21 cellular contexts compared by ENCODE assay signal in genomic region chr17:15475620-15476354, GRCh38. TPM values are rescaled to one million over a fixed set of nuclear protein-coding genes. Genes with fewer than 3 reads are reported as not detected.
A peak's percentile ranks its signal among the peaks of the same experiment; 100 is the strongest.
DNase-seq lines count a peak whose midpoint lies in the region; ATAC-seq and TF ChIP-seq lines count a peak whose summit lies in the region.
"Had no signal": no experiment of that assay in that cellular context is flagged by ENCODE, and none has a peak within 500 bp of the region (broad histone marks: within the 10 kb centered on the region; RNA-seq: fewer than 3 reads in every experiment).

No MANE protein-coding gene starts in this region.

- H3K27ac Mint-ChIP-seq in MCF 10A (ENCODE audit: low read depth, unreplicated experiment): no peak overlapping the region
- H3K27ac Mint-ChIP-seq: activated naive CD4-positive, alpha-beta T cell treated with anti-CD3 and anti-CD28 coated beads, Interleukin-2, amount 50 U/mL, for 72 hours; CD4-positive, alpha-beta memory T cell; natural killer cell treated with Interleukin-12 subunit alpha and Interleukin-12 subunit beta and Interleukin-15 and Interleukin-18, amount 100 ng/mL, for 72 hours; WTC11 had no signal

- H3K4me3 ChIP-seq in breast epithelium (no peak overlapping the region), mesenchymal stem cell (ENCODE audit: insufficient read depth in 1 of 2, low read depth in 1 of 2, low read length in 2 of 2) (peak overlapping the region in 1 of 2 experiments; percentile 39), uterus (no peak overlapping the region)

- no peak overlapping the region for H4K91ac ChIP-seq in mesenchymal stem cell (ENCODE audit: low read length)

- CTCF ChIA-PET in MCF 10A (lab: Yijun Ruan, JAX): interaction anchor here (0.6 to 2.6 kb wide), 3 partner anchors 15 to 291 kb away, joined by 3 to 12 read pairs (median 5); no protein-coding TSS in a partner anchor

- H3K36me3 Mint-ChIP-seq in MCF 10A (ENCODE audit: insufficient read depth, unreplicated experiment): peaks cover 5% of the 10 kb centered on the region
- H3K36me3 Mint-ChIP-seq: natural killer cell treated with Interleukin-12 subunit alpha and Interleukin-12 subunit beta and Interleukin-15 and Interleukin-18, amount 100 ng/mL, for 72 hours had no signal

- H3K36me3 ChIP-seq in breast epithelium (no peaks in the 10 kb centered on the region), mesenchymal stem cell (ENCODE audit: control insufficient read depth in 1 of 2, insufficient read depth in 2 of 2, low read depth in 1 of 2, low read length in 2 of 2) (no peaks in the 10 kb centered on the region), uterus (no peaks in the 10 kb centered on the region)

- H2BK5ac ChIP-seq in mesenchymal stem cell (ENCODE audit: low read depth, low read length, poor library complexity, severe bottlenecking): no peak overlapping the region

- H3K4me2 ChIP-seq in mesenchymal stem cell (ENCODE audit: low read length, poor library complexity, severe bottlenecking): peak overlapping the region; percentile 13

- WGBS in mesenchymal stem cell: 95% methylated on average over 8 of the region's 8 CpGs

- intact Hi-C loops in MCF 10A (cut with micrococcal nuclease): no loop called here
- intact Hi-C loops in breast epithelium (cut with DNase I; ENCODE audit: low total_unique reads): no loop called here
- intact Hi-C loops in uterus (cut with DNase I; ENCODE audit: low total_unique reads): no loop called here

- no peak overlapping the region for H2BK120ac ChIP-seq in mesenchymal stem cell (ENCODE audit: low read depth, low read length)

- no peaks in the 10 kb centered on the region for H3K79me1 ChIP-seq in mesenchymal stem cell (replicated peaks; ENCODE audit: low read length, poor library complexity, severe bottlenecking)

- H3K23ac ChIP-seq in mesenchymal stem cell (ENCODE audit: low read length in 2 of 2): no peak overlapping the region

- TF ChIP-seq CTCF in MCF 10A (IDR thresholded peaks at IDR 0.05; ENCODE audit: unreplicated experiment) (no peak), breast epithelium (IDR thresholded peaks at IDR 0.05) (no peak), uterus (IDR thresholded peaks at IDR 0.05) (no peak)

- no peaks in the 10 kb centered on the region for H3K9me3 Mint-ChIP-seq in MCF 10A (ENCODE audit: unreplicated experiment)
- H3K9me3 Mint-ChIP-seq: activated naive CD4-positive, alpha-beta T cell treated with anti-CD3 and anti-CD28 coated beads, Interleukin-2, amount 50 U/mL, for 72 hours; natural killer cell treated with Interleukin-12 subunit alpha and Interleukin-12 subunit beta and Interleukin-15 and Interleukin-18, amount 100 ng/mL, for 72 hours; WTC11 had no signal

- H3K4ac ChIP-seq in mesenchymal stem cell (ENCODE audit: low read depth in 1 of 2, low read length in 2 of 2): no peak overlapping the region

- BruUV-seq in MCF 10A (replicated peaks; lab: Mats Ljungman, UMichigan): no TSS peak

- H2AFZ ChIP-seq in mesenchymal stem cell (ENCODE audit: low read depth, low read length): no peak overlapping the region

- H2BK15ac ChIP-seq in mesenchymal stem cell (ENCODE audit: low read depth, poor library complexity, severe bottlenecking): no peak overlapping the region

- no peak overlapping the region for H3K18ac ChIP-seq in mesenchymal stem cell (ENCODE audit: low read depth in 1 of 2, low read length in 2 of 2)

- no peaks in the 10 kb centered on the region for H3K27me3 ChIP-seq in breast epithelium
- no peaks in the 10 kb centered on the region for H3K27me3 ChIP-seq in mesenchymal stem cell (ENCODE audit: control insufficient read depth in 1 of 2, insufficient read depth in 1 of 2, low read length in 2 of 2)
- no peaks in the 10 kb centered on the region for H3K27me3 ChIP-seq in uterus

- POLR2A ChIA-PET in MCF 10A (lab: Yijun Ruan, JAX): interaction anchor here (0.6 to 1.0 kb wide), 2 partner anchors 13 to 64 kb away, joined by 3 to 6 read pairs; no protein-coding TSS in a partner anchor

- no peak overlapping the region for H3K4me3 Mint-ChIP-seq in MCF 10A (ENCODE audit: unreplicated experiment)
- H3K4me3 Mint-ChIP-seq: CD4-positive, alpha-beta memory T cell; natural killer cell treated with Interleukin-12 subunit alpha and Interleukin-12 subunit beta and Interleukin-15 and Interleukin-18, amount 100 ng/mL, for 72 hours; WTC11 had no signal

- no peak overlapping the region for H2BK12ac ChIP-seq in mesenchymal stem cell (ENCODE audit: low read length in 2 of 2)

- H3K9me3 ChIP-seq in breast epithelium (no peaks in the 10 kb centered on the region), mesenchymal stem cell (ENCODE audit: control insufficient read depth, low read length) (no peaks in the 10 kb centered on the region), uterus (no peaks in the 10 kb centered on the region)

- ATAC-seq in HG02571 (IDR thresholded peaks at IDR 0.05; ENCODE audit: unreplicated experiment): no peak
- no peak for ATAC-seq in GM18505 (IDR thresholded peaks at IDR 0.05; ENCODE audit: unreplicated experiment)
- ATAC-seq: activated naive CD4-positive, alpha-beta T cell treated with anti-CD3 and anti-CD28 coated beads, Interleukin-2, amount 50 U/mL, for 72 hours; left colon; natural killer cell treated with Interleukin-12 subunit alpha and Interleukin-12 subunit beta and Interleukin-15 and Interleukin-18, amount 100 ng/mL, for 72 hours; WTC11 had no signal

- H3K4me1 ChIP-seq in breast epithelium: no peaks in the 10 kb centered on the region
- H3K4me1 ChIP-seq in mesenchymal stem cell (ENCODE audit: control insufficient read depth, insufficient read depth, low read depth, low read length): peaks cover 5% of the 10 kb centered on the region
- H3K4me1 ChIP-seq in uterus: no peaks in the 10 kb centered on the region

- peak; percentile 56 for DNase-seq in MCF 10A (ENCODE audit: unreplicated experiment)
- DNase-seq in breast epithelium (ENCODE audit: low spot score in 2 of 2): no peak
- DNase-seq in fibroblast of gingiva (ENCODE audit: low read depth): peak; percentile 81
- peak; percentile 28 for DNase-seq in mesenchymal stem cell
- DNase-seq in uterus: no peak
- no peak for DNase-seq in DMS53 (lab: John Stamatoyannopoulos, UW)
- DNase-seq: activated CD8-positive, alpha-beta memory T cell treated with anti-CD3 and anti-CD28 coated beads, Interleukin-2, amount 50 U/mL, for 48 hours; CD4-positive, alpha-beta memory T cell; dermis blood vessel endothelial cell; GDM1; KBM-7; left colon; NCI-H1436 treated with DMSO at 0.1 percent for 48 hours; NCI-H524; stimulated activated naive CD4-positive, alpha-beta T cell treated with Interleukin-2 at 50 U/mL for 16 hours had no signal

- peaks cover 16% of the 10 kb centered on the region for H3K4me1 Mint-ChIP-seq in MCF 10A (ENCODE audit: insufficient read depth, unreplicated experiment)

- peak overlapping the region; percentile 47 for H3K9ac ChIP-seq in mesenchymal stem cell (ENCODE audit: low read length)

- H3K27ac ChIP-seq in breast epithelium (peak overlapping the region in 1 of 2 donors; percentile 53), mesenchymal stem cell (ENCODE audit: low read length, poor library complexity, severe bottlenecking) (peak overlapping the region; percentile 61), uterus (peak overlapping the region; percentile 5 to 57)
- H3K27ac ChIP-seq: 22Rv1 had no signal

- H3K14ac ChIP-seq in mesenchymal stem cell (ENCODE audit: low read length in 2 of 2): no peak overlapping the region

- H4K8ac ChIP-seq in mesenchymal stem cell (ENCODE audit: low read length): no peak overlapping the region

- no peaks in the 10 kb centered on the region for H3K27me3 Mint-ChIP-seq in MCF 10A (ENCODE audit: insufficient read depth, unreplicated experiment)
- H3K27me3 Mint-ChIP-seq: CD4-positive, alpha-beta memory T cell; natural killer cell treated with Interleukin-12 subunit alpha and Interleukin-12 subunit beta and Interleukin-15 and Interleukin-18, amount 100 ng/mL, for 72 hours had no signal

- TF ChIP-seq POLR2A in breast epithelium (IDR thresholded peaks at IDR 0.05) (no peak), uterus (IDR thresholded peaks at IDR 0.05) (no peak), GM18505 (IDR thresholded peaks at IDR 0.05; ENCODE audit: borderline replicate concordance, extremely low read depth, insufficient read depth, insufficient read length) (no peak)

- H2AK5ac ChIP-seq in mesenchymal stem cell (ENCODE audit: low read length, severe bottlenecking): no peak overlapping the region

RNA-seq across cellular contexts. Expression of gene CDRT4, which starts 8.4 kb away (rescaled TPM):
- total RNA-seq in MCF 10A (2022): 11.3 and 19.6 TPM in 2 replicates
- total RNA-seq in breast epithelium: 10 to 100 TPM in 1 of 3 donors, 1 to 10 TPM in 2; 3.8 to 17.4 (median 7.0) TPM
- polyA plus RNA-seq in mesenchymal stem cell (2013, experiment 1 of 2): 3.5 TPM
- 3.4 TPM for polyA plus RNA-seq in mesenchymal stem cell (2013, experiment 2 of 2)
- total RNA-seq in uterus: 10 to 100 TPM in 1 of 4 donors, 1 to 10 TPM in 2, under 1 TPM in 1; 0.29 to 22.8 (median 4.2) TPM

Comparison
In these comparisons a context has a peak if more than half of its experiments do, and no peak if none do; other contexts are left out.
1. DNase-seq: peak in MCF 10A (single experiment), fibroblast of gingiva (single experiment) and mesenchymal stem cell (single experiment); none in breast epithelium (0 of 2), uterus (0 of 2) and DMS53 (single experiment).